ENCODE assay signal across 25 cellular contexts in the genomic region with DNA sequence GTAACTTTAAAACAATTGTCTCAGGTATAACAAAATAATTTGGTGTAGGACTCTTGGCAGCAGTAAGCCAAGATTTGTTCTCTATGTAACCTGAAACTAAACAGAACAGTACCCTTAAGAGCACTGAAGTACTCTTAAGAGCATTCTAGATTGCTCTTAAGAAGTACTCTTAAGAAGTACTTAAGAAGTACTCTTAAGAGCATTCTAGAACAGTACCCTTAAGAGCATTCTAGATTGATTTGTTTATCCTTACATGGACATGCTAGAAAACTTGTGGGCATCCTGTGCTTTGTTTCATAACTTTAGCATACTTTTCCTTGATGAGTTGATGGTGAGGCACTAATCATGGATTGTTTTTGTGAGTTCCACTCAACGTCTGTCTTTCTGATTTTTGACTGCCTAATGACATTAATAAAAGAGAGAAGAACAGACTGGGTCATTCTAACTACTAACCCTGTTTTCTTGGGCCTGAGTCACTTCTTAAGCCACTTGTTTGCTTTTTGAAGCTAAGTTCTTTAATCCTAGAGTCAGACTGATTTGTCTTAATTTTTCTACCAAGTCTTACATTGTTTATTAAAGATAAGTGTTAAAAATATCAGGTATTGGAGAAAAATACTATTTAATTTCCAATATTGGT. TPM values are rescaled to one million over a fixed set of nuclear protein-coding genes. Genes with fewer than 3 reads are reported as not detected.
A peak's percentile ranks its signal among the peaks of the same experiment; 100 is the strongest.
DNase-seq lines count a peak whose midpoint lies in the region; ATAC-seq and TF ChIP-seq lines count a peak whose summit lies in the region.
"Had no signal": no experiment of that assay in that cellular context is flagged by ENCODE, and none has a peak within 500 bp of the region (broad histone marks: within the 10 kb centered on the region; RNA-seq: fewer than 3 reads in every experiment).

No MANE protein-coding gene starts in this region.

- H3K9me3 ChIP-seq in upper lobe of right lung, result no peaks in the 10 kb centered on the region
- H3K9me3 ChIP-seq: SJCRH30 had no signal

- H3K4me1 ChIP-seq in upper lobe of right lung, result peaks cover 24% of the 10 kb centered on the region
- H3K4me1 ChIP-seq in GM23338 (ENCODE audit: insufficient read depth), result peaks cover 25% of the 10 kb centered on the region

- H3K27me3 Mint-ChIP-seq in GM23338 (ENCODE audit: insufficient read depth, low read depth, poor library complexity), result peaks cover 3% of the 10 kb centered on the region

- H3K4me3 Mint-ChIP-seq in GM23338, result no peak overlapping the region
- H3K4me3 Mint-ChIP-seq: activated T-cell treated with anti-CD3 and anti-CD28 coated beads, Interleukin-2, amount 50 U/mL, for 4 hours; H9 had no signal

- no peak overlapping the region for H3K4me2 ChIP-seq in GM23338

- no peaks in the 10 kb centered on the region for H3K9me3 Mint-ChIP-seq in GM23338
- H3K9me3 Mint-ChIP-seq: activated T-cell treated with anti-CD3 and anti-CD28 coated beads, Interleukin-2, amount 50 U/mL, for 4 hours; H9 had no signal

- no peaks in the 10 kb centered on the region for H3K27me3 ChIP-seq in upper lobe of right lung
- H3K27me3 ChIP-seq in GM23338 (ENCODE audit: insufficient read depth), result no peaks in the 10 kb centered on the region
- H3K27me3 ChIP-seq: dorsolateral prefrontal cortex, SJCRH30 had no signal

- H3K36me3 Mint-ChIP-seq in GM23338 (ENCODE audit: low read depth), result peaks cover 24% of the 10 kb centered on the region; the same call in 2 of the 3 replicates

- H3F3A ChIP-seq in GM23338 (replicated peaks; ENCODE audit: low read depth), result no peaks in the 10 kb centered on the region

- no peak overlapping the region for H2AFZ ChIP-seq in GM23338

- intact Hi-C loops in upper lobe of right lung (cut with DNase I) (no loop called here), left colon (cut with DNase I, micrococcal nuclease) (no loop called here)

- no peak overlapping the region for H3K4me3 ChIP-seq in upper lobe of right lung
- no peak overlapping the region for H3K4me3 ChIP-seq in GM23338
- H3K4me3 ChIP-seq: dorsolateral prefrontal cortex, SJCRH30 had no signal

- no peak overlapping the region for H3K27ac Mint-ChIP-seq in GM23338

- H3K79me2 ChIP-seq in GM23338 (replicated peaks; ENCODE audit: insufficient read depth), result no peaks in the 10 kb centered on the region

- H3K36me3 ChIP-seq in upper lobe of right lung (peaks cover 41% of the 10 kb centered on the region), GM23338 (ENCODE audit: insufficient read depth) (no peaks in the 10 kb centered on the region)

- H3K27ac ChIP-seq in upper lobe of right lung (no peak overlapping the region), GM23338 (ENCODE audit: low read depth) (no peak overlapping the region)
- H3K27ac ChIP-seq: dorsolateral prefrontal cortex, SJCRH30 had no signal

- peaks cover 40% of the 10 kb centered on the region for H3K4me1 Mint-ChIP-seq in GM23338

- no peaks in the 10 kb centered on the region for H4K20me1 ChIP-seq in GM23338 (replicated peaks; ENCODE audit: insufficient read depth)

- TF ChIP-seq CTCF in upper lobe of right lung (IDR thresholded peaks at IDR 0.05), result no peak
- TF ChIP-seq CTCF in GM23338 (conservative IDR thresholded peaks at IDR 0.05; ENCODE audit: low read depth in 2 of 2), result no peak

- no peaks in the 10 kb centered on the region for H3K9me2 ChIP-seq in GM23338 (ENCODE audit: insufficient read depth)

- ATAC-seq in upper lobe of right lung, result peak; percentile 85
- no peak for ATAC-seq in GM23338
- ATAC-seq in left colon, result no peak
- ATAC-seq: activated T-cell treated with anti-CD3 and anti-CD28 coated beads, Interleukin-2, amount 50 U/mL, for 4 hours had no signal

- DNase-seq in NCI-H1436 (lab: John Stamatoyannopoulos, UW), result peak; percentile 18
- DNase-seq in NCI-H1436 treated with DMSO at 0.1 percent for 48 hours (lab: John Stamatoyannopoulos, UW), result no peak
- DNase-seq in NCI-H524 treated with DMSO at 0.1 percent for 48 hours (lab: John Stamatoyannopoulos, UW), result peak; percentile 35
- DNase-seq in iris pigment epithelial cell (ENCODE audit: low read depth), result peak; percentile 55
- no peak for DNase-seq in upper lobe of right lung
- DNase-seq in GM23338 (ENCODE audit: low spot score), result no peak
- no peak for DNase-seq in left colon
- no peak for DNase-seq in NCI-H187 (lab: John Stamatoyannopoulos, UW)
- DNase-seq: activated CD4-positive, alpha-beta T cell treated with anti-CD3 and anti-CD28 coated beads for 4 hours; activated naive CD4-positive, alpha-beta T cell; activated T-cell treated with anti-CD3 and anti-CD28 coated beads, Interleukin-2, amount 50 U/mL, for 4 hours; amygdala; central memory CD4-positive, alpha-beta T cell; COR-L47; dorsolateral prefrontal cortex; foreskin fibroblast; H9; NCI-H1694; nucleus accumbens; SJCRH30; stimulated activated CD4-positive, alpha-beta T cell treated with anti-CD3 and anti-CD28 coated beads, Interleukin-4, amount 100 ng/mL, for 1 hour; stimulated activated naive CD4-positive, alpha-beta T cell treated with Interleukin-2 at 50 U/mL for 16 hours had no signal

TF ChIP-seq in GM23338, 12 proteins besides CTCF, POLR2A, EP300 and RAD21 (continues in another document):
- no peak for TF ChIP-seq JUNB (IDR thresholded peaks at IDR 0.05; ENCODE audit: unreplicated experiment)
- TF ChIP-seq, protein P1, sequence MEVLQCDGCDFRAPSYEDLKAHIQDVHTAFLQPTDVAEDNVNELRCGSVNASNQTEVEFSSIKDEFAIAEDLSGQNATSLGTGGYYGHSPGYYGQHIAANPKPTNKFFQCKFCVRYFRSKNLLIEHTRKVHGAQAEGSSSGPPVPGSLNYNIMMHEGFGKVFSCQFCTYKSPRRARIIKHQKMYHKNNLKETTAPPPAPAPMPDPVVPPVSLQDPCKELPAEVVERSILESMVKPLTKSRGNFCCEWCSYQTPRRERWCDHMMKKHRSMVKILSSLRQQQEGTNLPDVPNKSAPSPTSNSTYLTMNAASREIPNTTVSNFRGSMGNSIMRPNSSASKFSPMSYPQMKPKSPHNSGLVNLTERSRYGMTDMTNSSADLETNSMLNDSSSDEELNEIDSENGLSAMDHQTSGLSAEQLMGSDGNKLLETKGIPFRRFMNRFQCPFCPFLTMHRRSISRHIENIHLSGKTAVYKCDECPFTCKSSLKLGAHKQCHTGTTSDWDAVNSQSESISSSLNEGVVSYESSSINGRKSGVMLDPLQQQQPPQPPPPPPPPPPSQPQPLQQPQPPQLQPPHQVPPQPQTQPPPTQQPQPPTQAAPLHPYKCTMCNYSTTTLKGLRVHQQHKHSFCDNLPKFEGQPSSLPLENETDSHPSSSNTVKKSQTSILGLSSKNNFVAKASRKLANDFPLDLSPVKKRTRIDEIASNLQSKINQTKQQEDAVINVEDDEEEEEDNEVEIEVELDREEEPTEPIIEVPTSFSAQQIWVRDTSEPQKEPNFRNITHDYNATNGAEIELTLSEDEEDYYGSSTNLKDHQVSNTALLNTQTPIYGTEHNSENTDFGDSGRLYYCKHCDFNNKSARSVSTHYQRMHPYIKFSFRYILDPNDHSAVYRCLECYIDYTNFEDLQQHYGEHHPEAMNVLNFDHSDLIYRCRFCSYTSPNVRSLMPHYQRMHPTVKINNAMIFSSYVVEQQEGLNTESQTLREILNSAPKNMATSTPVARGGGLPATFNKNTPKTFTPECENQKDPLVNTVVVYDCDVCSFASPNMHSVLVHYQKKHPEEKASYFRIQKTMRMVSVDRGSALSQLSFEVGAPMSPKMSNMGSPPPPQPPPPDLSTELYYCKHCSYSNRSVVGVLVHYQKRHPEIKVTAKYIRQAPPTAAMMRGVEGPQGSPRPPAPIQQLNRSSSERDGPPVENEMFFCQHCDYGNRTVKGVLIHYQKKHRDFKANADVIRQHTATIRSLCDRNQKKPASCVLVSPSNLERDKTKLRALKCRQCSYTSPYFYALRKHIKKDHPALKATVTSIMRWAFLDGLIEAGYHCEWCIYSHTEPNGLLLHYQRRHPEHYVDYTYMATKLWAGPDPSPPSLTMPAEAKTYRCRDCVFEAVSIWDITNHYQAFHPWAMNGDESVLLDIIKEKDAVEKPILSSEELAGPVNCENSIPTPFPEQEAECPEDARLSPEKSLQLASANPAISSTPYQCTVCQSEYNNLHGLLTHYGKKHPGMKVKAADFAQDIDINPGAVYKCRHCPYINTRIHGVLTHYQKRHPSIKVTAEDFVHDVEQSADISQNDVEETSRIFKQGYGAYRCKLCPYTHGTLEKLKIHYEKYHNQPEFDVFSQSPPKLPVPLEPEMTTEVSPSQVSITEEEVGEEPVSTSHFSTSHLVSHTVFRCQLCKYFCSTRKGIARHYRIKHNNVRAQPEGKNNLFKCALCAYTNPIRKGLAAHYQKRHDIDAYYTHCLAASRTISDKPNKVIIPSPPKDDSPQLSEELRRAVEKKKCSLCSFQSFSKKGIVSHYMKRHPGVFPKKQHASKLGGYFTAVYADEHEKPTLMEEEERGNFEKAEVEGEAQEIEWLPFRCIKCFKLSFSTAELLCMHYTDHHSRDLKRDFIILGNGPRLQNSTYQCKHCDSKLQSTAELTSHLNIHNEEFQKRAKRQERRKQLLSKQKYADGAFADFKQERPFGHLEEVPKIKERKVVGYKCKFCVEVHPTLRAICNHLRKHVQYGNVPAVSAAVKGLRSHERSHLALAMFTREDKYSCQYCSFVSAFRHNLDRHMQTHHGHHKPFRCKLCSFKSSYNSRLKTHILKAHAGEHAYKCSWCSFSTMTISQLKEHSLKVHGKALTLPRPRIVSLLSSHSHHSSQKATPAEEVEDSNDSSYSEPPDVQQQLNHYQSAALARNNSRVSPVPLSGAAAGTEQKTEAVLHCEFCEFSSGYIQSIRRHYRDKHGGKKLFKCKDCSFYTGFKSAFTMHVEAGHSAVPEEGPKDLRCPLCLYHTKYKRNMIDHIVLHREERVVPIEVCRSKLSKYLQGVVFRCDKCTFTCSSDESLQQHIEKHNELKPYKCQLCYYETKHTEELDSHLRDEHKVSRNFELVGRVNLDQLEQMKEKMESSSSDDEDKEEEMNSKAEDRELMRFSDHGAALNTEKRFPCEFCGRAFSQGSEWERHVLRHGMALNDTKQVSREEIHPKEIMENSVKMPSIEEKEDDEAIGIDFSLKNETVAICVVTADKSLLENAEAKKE (CRISPR knock-in tag; IDR thresholded peaks at IDR 0.05), result no peak
- TF ChIP-seq, protein P2, sequence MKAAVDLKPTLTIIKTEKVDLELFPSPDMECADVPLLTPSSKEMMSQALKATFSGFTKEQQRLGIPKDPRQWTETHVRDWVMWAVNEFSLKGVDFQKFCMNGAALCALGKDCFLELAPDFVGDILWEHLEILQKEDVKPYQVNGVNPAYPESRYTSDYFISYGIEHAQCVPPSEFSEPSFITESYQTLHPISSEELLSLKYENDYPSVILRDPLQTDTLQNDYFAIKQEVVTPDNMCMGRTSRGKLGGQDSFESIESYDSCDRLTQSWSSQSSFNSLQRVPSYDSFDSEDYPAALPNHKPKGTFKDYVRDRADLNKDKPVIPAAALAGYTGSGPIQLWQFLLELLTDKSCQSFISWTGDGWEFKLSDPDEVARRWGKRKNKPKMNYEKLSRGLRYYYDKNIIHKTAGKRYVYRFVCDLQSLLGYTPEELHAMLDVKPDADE (IDR thresholded peaks at IDR 0.05), result no peak

RNA-seq across cellular contexts. Expression of gene UTS2B, which starts 57.2 kb away (rescaled TPM):
- total RNA-seq in upper lobe of right lung, result 0.75 TPM
- not detected in 2 replicates for total RNA-seq in GM23338 (2014; rRNA removed; shearing (Covaris generic))
- 0.21 TPM in 1 of 2 replicates, not detected in the other for polyA plus RNA-seq in GM23338 (2016; fragmentation: Nextera tagmentation; extraction: Ambion mirVana)
- total RNA-seq in left colon, result not detected
- total RNA-seq: A172; activated CD8-positive, alpha-beta memory T cell treated with anti-CD3 and anti-CD28 coated beads for 36 hours; activated T-cell treated with anti-CD3 and anti-CD28 coated beads, Interleukin-2, amount 50 U/mL, for 4 hours; SJCRH30; T-helper 1 cell treated with Interleukin-12 subunit alpha and Interleukin-12 subunit beta and Interleukin-4 antibody, amounts not matched to agents 30 ng/mL and 1 ng/mL, for 36 hours had no signal

RNA-seq across cellular contexts. Expression of gene CCDC50, which starts 58.4 kb away (rescaled TPM):
- 73.2 TPM for total RNA-seq in upper lobe of right lung
- total RNA-seq in GM23338 (2014; rRNA removed; shearing (Covaris generic)), result 25.4 and 28.3 TPM in 2 replicates
- 20.7 and 22.4 TPM in 2 replicates for polyA plus RNA-seq in GM23338 (2016; fragmentation: Nextera tagmentation; extraction: Ambion mirVana)
- 10 to 100 TPM; 46.5 to 53.7 TPM for total RNA-seq in left colon

Comparison
In these comparisons a context has a peak if more than half of its experiments do, and no peak if none do; other contexts are left out.
1. DNase-seq: peak in NCI-H1436 (single experiment), NCI-H524 treated with DMSO at 0.1 percent for 48 hours (single experiment) and iris pigment epithelial cell (single experiment); none in NCI-H1436 treated with DMSO at 0.1 percent for 48 hours (single experiment), upper lobe of right lung (single experiment), GM23338 (single experiment), left colon (0 of 2) and NCI-H187 (0 of 2).